ENCODE assay signal across 30 cellular contexts in the genomic region with DNA sequence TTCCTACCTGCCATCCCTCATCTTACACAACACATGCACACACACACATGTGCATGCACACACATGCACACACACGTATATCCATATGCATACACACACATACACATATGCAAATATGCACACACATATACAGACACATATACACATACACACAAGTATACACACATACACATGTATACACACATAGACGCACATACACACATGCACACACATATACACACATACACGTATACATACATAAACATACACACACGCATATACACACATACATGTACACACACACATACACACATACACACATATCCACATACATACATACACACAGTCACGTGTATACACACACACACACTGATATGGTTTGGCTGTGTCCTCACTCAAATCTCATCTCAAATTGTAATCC.
"Had no signal": no experiment of that assay in that cellular context is flagged by ENCODE, and none has a peak within 500 bp of the region (broad histone marks: within the 10 kb centered on the region; RNA-seq: fewer than 3 reads in every experiment).

No MANE protein-coding gene starts in this region.

- H3K9me3 Mint-ChIP-seq: activated naive CD4-positive, alpha-beta T cell treated with anti-CD3 and anti-CD28 coated beads for 36 hours; activated naive CD8-positive, alpha-beta T cell treated with anti-CD3 and anti-CD28 coated beads for 36 hours; stimulated activated effector memory CD8-positive, alpha-beta T cell treated with anti-CD3 and anti-CD28 coated beads, Interleukin-12 subunit alpha, Interleukin-12 subunit beta, amount 100 ng/mL, for 72 hours; stimulated activated naive CD8-positive, alpha-beta T cell treated with anti-CD3 and anti-CD28 coated beads, Interleukin-15, Interleukin-2, amounts not matched to agents 100 ng/mL and 50 ng/mL, for 24 hours had no signal

- H3K4me3 Mint-ChIP-seq: activated naive CD4-positive, alpha-beta T cell treated with anti-CD3 and anti-CD28 coated beads for 36 hours; activated naive CD8-positive, alpha-beta T cell treated with anti-CD3 and anti-CD28 coated beads for 36 hours; brain; nephron progenitor cell; stimulated activated effector memory CD8-positive, alpha-beta T cell treated with anti-CD3 and anti-CD28 coated beads, Interleukin-12 subunit alpha, Interleukin-12 subunit beta, amount 100 ng/mL, for 72 hours; stimulated activated naive CD8-positive, alpha-beta T cell treated with anti-CD3 and anti-CD28 coated beads, Interleukin-15, Interleukin-2, amounts not matched to agents 100 ng/mL and 50 ng/mL, for 24 hours had no signal

- ATAC-seq: left cardiac atrium; left ventricle myocardium superior; mucosa of descending colon; sciatic nerve; stimulated activated effector memory CD8-positive, alpha-beta T cell treated with anti-CD3 and anti-CD28 coated beads, Interleukin-12 subunit alpha, Interleukin-12 subunit beta, amount 100 ng/mL, for 72 hours had no signal

- H3K27ac ChIP-seq: adrenal gland, cardiac muscle cell, coronary artery, ovary, prostate gland, skin epidermis, thoracic aorta, upper lobe of left lung had no signal

- H3K4me1 ChIP-seq: adrenal gland had no signal

- H3K36me3 ChIP-seq: adrenal gland, cardiac muscle cell, ovary, prostate gland, thoracic aorta, upper lobe of left lung had no signal

- H3K27ac Mint-ChIP-seq: activated naive CD4-positive, alpha-beta T cell treated with anti-CD3 and anti-CD28 coated beads for 36 hours; activated naive CD8-positive, alpha-beta T cell treated with anti-CD3 and anti-CD28 coated beads for 36 hours; nephron progenitor cell; stimulated activated effector memory CD8-positive, alpha-beta T cell treated with anti-CD3 and anti-CD28 coated beads, Interleukin-12 subunit alpha, Interleukin-12 subunit beta, amount 100 ng/mL, for 72 hours; stimulated activated naive CD8-positive, alpha-beta T cell treated with anti-CD3 and anti-CD28 coated beads, Interleukin-15, Interleukin-2, amounts not matched to agents 100 ng/mL and 50 ng/mL, for 24 hours had no signal

- H3K27me3 Mint-ChIP-seq: activated naive CD8-positive, alpha-beta T cell treated with anti-CD3 and anti-CD28 coated beads for 36 hours; brain had no signal

- H3K36me3 Mint-ChIP-seq: brain had no signal

- H3K9me3 ChIP-seq: adrenal gland, mucosa of descending colon, ovary, prostate gland, thoracic aorta, upper lobe of left lung had no signal

- DNase-seq: activated CD4-positive, alpha-beta T cell treated with anti-CD3 and anti-CD28 coated beads for 1 hour; activated CD4-positive, alpha-beta T cell treated with anti-CD3 and anti-CD28 coated beads, Interleukin-2, amount 50 U/mL, for 1 hour; activated CD8-positive, alpha-beta memory T cell treated with anti-CD3 and anti-CD28 coated beads for 24 hours; activated effector memory CD4-positive, alpha-beta T cell treated with anti-CD3 and anti-CD28 coated beads, Interleukin-2, amount 50 U/mL, for 16 hours; activated naive CD4-positive, alpha-beta T cell treated with anti-CD3 and anti-CD28 coated beads for 36 hours; activated naive CD8-positive, alpha-beta T cell treated with anti-CD3 and anti-CD28 coated beads for 36 hours; adrenal gland; cerebellar nuclear complex; effector memory CD4-positive, alpha-beta T cell; left cardiac atrium; left ventricle myocardium superior; nephron progenitor cell; ovary; retina; stimulated activated CD4-positive, alpha-beta T cell treated with anti-CD3 and anti-CD28 coated beads, Interleukin-12 subunit alpha, Interleukin-12 subunit beta, amount 100 ng/mL, for 4 hours; stimulated activated CD4-positive, alpha-beta T cell treated with anti-CD3 and anti-CD28 coated beads, Interleukin-4, amount 100 ng/mL, for 1 hour; T-helper 9 cell; upper lobe of left lung had no signal

- FAIRE-seq: frontal cortex had no signal

- H3K4me3 ChIP-seq: adrenal gland, cardiac muscle cell, coronary artery, dorsolateral prefrontal cortex, mucosa of descending colon, ovary, prostate gland, skin epidermis, thoracic aorta, upper lobe of left lung had no signal

- H3K27me3 ChIP-seq: adrenal gland, cardiac muscle cell, dorsolateral prefrontal cortex, ovary, upper lobe of left lung had no signal
